25 cellular contexts compared by ENCODE assay signal in genomic region chr10:3059974-3060373, GRCh38. TPM values are rescaled to one million over a fixed set of nuclear protein-coding genes. Genes with fewer than 3 reads are reported as not detected.
DNase-seq lines count a peak whose midpoint lies in the region; ATAC-seq, FAIRE-seq and TF ChIP-seq lines count a peak whose summit lies in the region.
"Had no signal": no experiment of that assay in that cellular context is flagged by ENCODE, and none has a peak within 500 bp of the region (broad histone marks: within the 10 kb centered on the region; RNA-seq: fewer than 3 reads in every experiment).

No MANE protein-coding gene starts in this region.

- H3K4me3 ChIP-seq in A549 (no peak overlapping the region), neural progenitor cell (no peak overlapping the region), body of pancreas (no peak overlapping the region)
- H3K4me3 ChIP-seq: HAP-1 had no signal

- intact Hi-C loops in body of pancreas (cut with DNase I), result loop anchor here (10.0 kb wide), 1 partner anchor 215 kb away; no protein-coding TSS in a partner anchor

- no peak for TF ChIP-seq POLR2A in A549 (IDR thresholded peaks at IDR 0.05; ENCODE audit: low read length)
- TF ChIP-seq POLR2A in body of pancreas (IDR thresholded peaks at IDR 0.05), result no peak

- POLR2A ChIA-PET in A549 (lab: Yijun Ruan, JAX), result no interaction called here

- H4K20me1 ChIP-seq in neural progenitor cell (ENCODE audit: low read depth), result no peaks in the 10 kb centered on the region

- H3K4me2 ChIP-seq in A549 (no peak overlapping the region), neural progenitor cell (no peak overlapping the region)

- peak overlapping the region; percentile 17 for H3K27ac Mint-ChIP-seq in neural progenitor cell
- H3K27ac Mint-ChIP-seq: HFFc6 had no signal

- peaks cover 30% of the 10 kb centered on the region for H3F3A ChIP-seq in neural progenitor cell (ENCODE audit: low read depth)

- ATAC-seq in A549, result 0 out of 6 replicates have a peak, but pooled peaks of 1 of the 2 experiments have one; percentile 26
- ATAC-seq in body of pancreas, result no peak
- ATAC-seq in HG03108 (IDR thresholded peaks at IDR 0.05; ENCODE audit: unreplicated experiment), result no peak

- peaks cover 27% of the 10 kb centered on the region for H3K4me1 Mint-ChIP-seq in neural progenitor cell

- no peaks in the 10 kb centered on the region for H3K9me3 Mint-ChIP-seq in neural progenitor cell
- H3K9me3 Mint-ChIP-seq: HFFc6 had no signal

- CTCF ChIA-PET in A549 (lab: Yijun Ruan, JAX), result interaction anchor here (1.9 kb wide), 1 partner anchor 16 kb away, joined by 14 read pairs; no protein-coding TSS in a partner anchor

- H3K4me1 ChIP-seq in A549, result peaks cover 16% of the 10 kb centered on the region
- peaks cover 22% of the 10 kb centered on the region for H3K4me1 ChIP-seq in neural progenitor cell
- H3K4me1 ChIP-seq in body of pancreas, result no peaks in the 10 kb centered on the region
- H3K4me1 ChIP-seq: BE2C had no signal

- TF ChIP-seq RAD21 in A549 (conservative IDR thresholded peaks at IDR 0.05 in 1 of 2, IDR thresholded peaks at IDR 0.05 in 1 of 2), result no peak

- peaks cover 7% of the 10 kb centered on the region for H3K27me3 Mint-ChIP-seq in neural progenitor cell (ENCODE audit: insufficient read depth, low read depth)

- TF ChIP-seq EP300 in A549 (IDR thresholded peaks at IDR 0.05), result no peak

- peaks cover 12% of the 10 kb centered on the region for H3K27me3 ChIP-seq in neural progenitor cell
- H3K27me3 ChIP-seq in body of pancreas, result no peaks in the 10 kb centered on the region
- H3K27me3 ChIP-seq: BE2C had no signal

- DNase-seq in A549 (ENCODE audit: low read depth in 1 of 2, low spot score in 1 of 2) (no peak), RPMI8226 (peak; percentile 80), cerebellar cortex (ENCODE audit: low spot score) (peak; percentile 8), neural progenitor cell (ENCODE audit: low spot score) (no peak), body of pancreas (no peak), NAMALWA (ENCODE audit: low spot score) (no peak)
- no peak for DNase-seq in activated CD4-positive, alpha-beta T cell treated with anti-CD3 and anti-CD28 coated beads for 48 hours
- DNase-seq: ACHN; AML-193; BE2C; C1 segment of cervical spinal cord; Calu3; CD4-positive, alpha-beta memory T cell; COR-L47; DMS79 treated with DMSO at 0.1 percent for 48 hours; GF-D8; GOT3; HFFc6 had no signal

- H3K36me3 ChIP-seq in neural progenitor cell (no peaks in the 10 kb centered on the region), body of pancreas (replicated peaks in 1 of 2; ENCODE audit: insufficient read depth in 1 of 2, low read depth in 2 of 2) (no peaks in the 10 kb centered on the region)
- H3K36me3 ChIP-seq: BE2C, HAP-1 had no signal

- H3K4me3 Mint-ChIP-seq in neural progenitor cell, result no peak overlapping the region
- H3K4me3 Mint-ChIP-seq: CD4-positive, alpha-beta memory T cell; HFFc6 had no signal

- no peak overlapping the region for H3K9ac ChIP-seq in neural progenitor cell

- no peaks in the 10 kb centered on the region for H3K36me3 Mint-ChIP-seq in neural progenitor cell
- H3K36me3 Mint-ChIP-seq: CD4-positive, alpha-beta memory T cell had no signal

- H3K9me3 ChIP-seq in A549 (no peaks in the 10 kb centered on the region), neural progenitor cell (ENCODE audit: low read depth) (no peaks in the 10 kb centered on the region), body of pancreas (no peaks in the 10 kb centered on the region)
- H3K9me3 ChIP-seq: BE2C, HAP-1 had no signal

- no peaks in the 10 kb centered on the region for H3K79me2 ChIP-seq in neural progenitor cell (ENCODE audit: low read depth)

- WGBS in A549 (ENCODE audit: missing lambda C conversion rate), result 88% methylated on average over 8 of the region's 8 CpGs
- WGBS in body of pancreas, 2 donors, result 59 to 71% methylated on average over 7 to 8 of the region's 8 CpGs

- no peak overlapping the region for H2AFZ ChIP-seq in neural progenitor cell (replicated peaks)

- H3K27ac ChIP-seq in A549 (no peak overlapping the region), neural progenitor cell (no peak overlapping the region), body of pancreas (no peak overlapping the region)
- H3K27ac ChIP-seq: 22Rv1 had no signal

- no peak for FAIRE-seq in A549 (lab: Jason Lieb, UNC)
- FAIRE-seq: A204.1, GM12891, GM18507, H54 had no signal

- TF ChIP-seq CTCF in A549 (IDR thresholded peaks at IDR 0.05) (no peak), neural progenitor cell (IDR thresholded peaks at IDR 0.05) (no peak), body of pancreas (IDR thresholded peaks at IDR 0.05) (no peak)

TF ChIP-seq in A549, 52 proteins besides CTCF, POLR2A, EP300 and RAD21:
- no peak for TF ChIP-seq HOXB5 (CRISPR knock-in tag; IDR thresholded peaks at IDR 0.05)
- TF ChIP-seq MAFK (IDR thresholded peaks at IDR 0.05; ENCODE audit: partially characterized antibody), result peak; percentile 27

RNA-seq across cellular contexts. Expression of gene PFKP, which starts 7.4 kb away (rescaled TPM):
- 164 and 166 TPM in 2 replicates for polyA plus RNA-seq in A549 (2011; rRNA removed)
- 360 and 395 TPM in 2 replicates for polyA plus RNA-seq in A549 (2012; cell fraction: cytosol; rRNA removed)
- polyA plus RNA-seq in A549 (2012; cell fraction: nucleus; rRNA removed), result 741 and 798 TPM in 2 replicates
- 273 to 329 TPM (median 279 TPM) in 3 replicates for polyA plus RNA-seq in A549 (2017; fragmentation: RNase III; extraction: RNeasy Plus Mini Kit Qiagen cat#74134 plus additional on column Dnase treatment)
- polyA minus RNA-seq in A549 (2011; rRNA and poly(A)+ RNA removed), result 130 and 164 TPM in 2 replicates
- total RNA-seq in neural progenitor cell (ENCODE audit: low replicate concordance), result 55.2 and 71.2 TPM in 2 replicates
- 10 to 100 TPM; 17.4 to 39.6 TPM for total RNA-seq in body of pancreas

Comparison
In these comparisons a context has a peak if more than half of its experiments do, and no peak if none do; other contexts are left out.
1. DNase-seq: peak in RPMI8226 (single experiment) and cerebellar cortex (single experiment); none in A549 (0 of 2), neural progenitor cell (single experiment), body of pancreas (0 of 4), NAMALWA (single experiment) and activated CD4-positive, alpha-beta T cell treated with anti-CD3 and anti-CD28 coated beads for 48 hours (single experiment).